In genomic region chr16:1331712-1332617, GRCh38 we compare ENCODE assay signal across 1 cellular context.
TF ChIP-seq lines count a peak whose summit lies in the region.

No MANE protein-coding gene starts in this region.

TF ChIP-seq in K562, 482 proteins besides CTCF, POLR2A, EP300 and RAD21 (continued from another document):
- TF ChIP-seq ZNF740 (CRISPR knock-in tag; IDR thresholded peaks at IDR 0.05), result peak; percentile 64
- TF ChIP-seq ZNF740 (tag; IDR thresholded peaks at IDR 0.05), result 0 out of 4 replicates have a peak, but pooled peaks of 1 of the 2 experiments have one; percentile 38
- TF ChIP-seq POLR2AphosphoS2 (IDR thresholded peaks at IDR 0.05; ENCODE audit: low read length), result no peak
- TF ChIP-seq GABPB1 (CRISPR knock-in tag; IDR thresholded peaks at IDR 0.05), result peak; percentile 45; the same call in 1 of the 2 replicates
- peak; percentile 24 for TF ChIP-seq POLR2B (IDR thresholded peaks at IDR 0.05; ENCODE audit: low read depth, partially characterized antibody)
- TF ChIP-seq MIER1 (IDR thresholded peaks at IDR 0.05; ENCODE audit: low read depth), result no peak
- TF ChIP-seq ZNF354B (CRISPR knock-in tag; IDR thresholded peaks at IDR 0.05), result no peak
- peak; percentile 62 for TF ChIP-seq PKNOX1 (IDR thresholded peaks at IDR 0.05)
- TF ChIP-seq SOX6 (IDR thresholded peaks at IDR 0.05), result 0 out of 2 replicates have a peak, but pooled peaks have one; percentile 20
- no peak for TF ChIP-seq TRIM24 (IDR thresholded peaks at IDR 0.05)
- peak; percentile 15; the same call in 1 of the 2 replicates for TF ChIP-seq SMARCA4 (IDR thresholded peaks at IDR 0.05)
- no peak for TF ChIP-seq SMAD3 (CRISPR knock-in tag; conservative IDR thresholded peaks at IDR 0.05)
- peak; percentile 76 for TF ChIP-seq CHD4 (IDR thresholded peaks at IDR 0.05; ENCODE audit: insufficient read depth, insufficient replicate concordance, low read depth, low read length, poor library complexity, severe bottlenecking)
- TF ChIP-seq RFX1 (IDR thresholded peaks at IDR 0.05), result peak; percentile 99
- no peak for TF ChIP-seq NUFIP1 (IDR thresholded peaks at IDR 0.05; ENCODE audit: partially characterized antibody)
- peak; percentile 80 to 95 for TF ChIP-seq MAZ (CRISPR knock-in tag; conservative IDR thresholded peaks at IDR 0.05 in 1 of 2, IDR thresholded peaks at IDR 0.05 in 1 of 2)
- peak; percentile 69; the same call in 1 of the 2 replicates for TF ChIP-seq MXI1 (IDR thresholded peaks at IDR 0.05; ENCODE audit: low read depth, low read length)
- 0 out of 2 replicates have a peak, but pooled peaks have one; percentile 20 for TF ChIP-seq SPI1 (IDR thresholded peaks at IDR 0.05; ENCODE audit: borderline replicate concordance, low read depth, low read length)
- peak; percentile 57; the same call in 1 of the 2 replicates for TF ChIP-seq ZC3H4 (CRISPR knock-in tag; IDR thresholded peaks at IDR 0.05; ENCODE audit: borderline replicate concordance)
- TF ChIP-seq POLR2H (tag; IDR thresholded peaks at IDR 0.05; ENCODE audit: low read depth), result no peak
TF ChIP-seq in K562: peak in this region for 63.
